8 cellular contexts compared by ENCODE assay signal in genomic region chr1:2194319-2194897, GRCh38. TPM values are rescaled to one million over a fixed set of nuclear protein-coding genes. Genes with fewer than 3 reads are reported as not detected.
DNase-seq lines count a peak whose midpoint lies in the region; ATAC-seq, FAIRE-seq and TF ChIP-seq lines count a peak whose summit lies in the region.

TSS of gene FAAP20 (minus strand) at chr1:2194772. CDS start at chr1:2194749, 23 bp downstream.

- H2BK120ac ChIP-seq in neuronal stem cell (ENCODE audit: low read depth, low read length), result peak within 1 kb of the TSS; percentile 76

- peak within 1 kb of the TSS; percentile 98 for H3K4ac ChIP-seq in neuronal stem cell (ENCODE audit: low read length)

- peaks cover 12% of the 10 kb centered on the region for H3K79me1 ChIP-seq in neuronal stem cell (ENCODE audit: low read depth, low read length)

- H2AK5ac ChIP-seq in neuronal stem cell (ENCODE audit: low read depth, low read length), result peak within 1 kb of the TSS; percentile 100

- H3K27me3 ChIP-seq in neuronal stem cell (ENCODE audit: control insufficient read depth in 3 of 3, insufficient read depth in 3 of 3, low read depth in 1 of 3, low read length in 3 of 3), result peaks cover 0 to 3% (median 0%) of the 10 kb centered on the region in 3 experiments
- no peaks in the 10 kb centered on the region for H3K27me3 ChIP-seq in tibial nerve

- peak within 1 kb of the TSS; percentile 98 for H2BK12ac ChIP-seq in neuronal stem cell (ENCODE audit: low read length)

- H3K27ac ChIP-seq in neuronal stem cell (replicated peaks; ENCODE audit: low read length), result peak within 1 kb of the TSS; percentile 67
- H3K27ac ChIP-seq in tibial nerve, result peak within 1 kb of the TSS; percentile 87 to 99 (median 91)

- peak within 1 kb of the TSS; percentile 93 for H3K4me2 ChIP-seq in neuronal stem cell (ENCODE audit: insufficient read depth, low read length, poor library complexity, severe bottlenecking)

- ATAC-seq in GM18520 (IDR thresholded peaks at IDR 0.05; ENCODE audit: unreplicated experiment) (peak; percentile 39), HG02973 (IDR thresholded peaks at IDR 0.05; ENCODE audit: unreplicated experiment) (peak; percentile 31)

- peak within 1 kb of the TSS; percentile 97 for H2AFZ ChIP-seq in neuronal stem cell (ENCODE audit: low read length)

- peak within 1 kb of the TSS; percentile 90 for H3K14ac ChIP-seq in neuronal stem cell (ENCODE audit: low read length)

- no peak for FAIRE-seq in frontal cortex (lab: Jason Lieb, UNC)

- DNase-seq in AG20443 (ENCODE audit: low spot score), result peak; percentile 86
- peak; percentile 76 for DNase-seq in NCI-H69 (lab: John Stamatoyannopoulos, UW)
- DNase-seq in activated gamma-delta T cell treated with anti-CD3 and anti-CD28 coated beads, Interleukin-2, amount 50 U/mL, for 16 hours (ENCODE audit: low read depth), result peak; percentile 48
- DNase-seq in frontal cortex (ENCODE audit: low spot score in 2 of 2), result peak; percentile 85 to 88
- DNase-seq in neuronal stem cell (ENCODE audit: low spot score), result no peak
- no peak for DNase-seq in tibial nerve (ENCODE audit: low spot score in 2 of 2)

- no CpG with 5 or more reads among the region's 63 CpGs for WGBS in neuronal stem cell (ENCODE audit: extremely low coverage in 2 of 2, insufficient read length in 2 of 2, insufficient replicate concordance in 1 of 2), 2 donors
- WGBS in tibial nerve, 2 donors, result 4 to 7% methylated on average over 17 to 33 of the region's 63 CpGs

- H3K4me3 ChIP-seq in neuronal stem cell (ENCODE audit: low read length in 2 of 2), result peak within 1 kb of the TSS; percentile 57 to 78
- H3K4me3 ChIP-seq in tibial nerve, result peak within 1 kb of the TSS; percentile 46 to 87 (median 57)

- peak within 1 kb of the TSS; percentile 95 for H3K18ac ChIP-seq in neuronal stem cell (ENCODE audit: low read length)

- H4K8ac ChIP-seq in neuronal stem cell (ENCODE audit: low read depth, low read length), result peak within 1 kb of the TSS; percentile 65

- H3K36me3 ChIP-seq in neuronal stem cell (replicated peaks in 1 of 2; ENCODE audit: control insufficient read depth in 2 of 2, insufficient read depth in 2 of 2, low read length in 2 of 2) (peaks cover 4 to 20% of the 10 kb centered on the region in 2 donors), tibial nerve (no peaks in the 10 kb centered on the region)

- TF ChIP-seq CTCF in tibial nerve (IDR thresholded peaks at IDR 0.05), result no peak

- H3K4me1 ChIP-seq in neuronal stem cell (ENCODE audit: control insufficient read depth in 2 of 2, insufficient read depth in 1 of 2, low read depth in 1 of 2, low read length in 2 of 2) (peaks cover 25 to 34% of the 10 kb centered on the region in 2 donors), tibial nerve (peaks cover 0 to 71% (median 54%) of the 10 kb centered on the region in 4 donors)

- H2BK15ac ChIP-seq in neuronal stem cell (ENCODE audit: low read length), result peak within 1 kb of the TSS; percentile 100

- no peaks in the 10 kb centered on the region for H3K9me3 ChIP-seq in neuronal stem cell (replicated peaks in 1 of 2; ENCODE audit: control insufficient read depth in 2 of 2, insufficient read depth in 1 of 2, low read depth in 1 of 2, low read length in 2 of 2)
- no peaks in the 10 kb centered on the region for H3K9me3 ChIP-seq in tibial nerve

- H3K9ac ChIP-seq in neuronal stem cell (ENCODE audit: low read depth, low read length, poor library complexity), result peak within 1 kb of the TSS; percentile 90

- H4K91ac ChIP-seq in neuronal stem cell (ENCODE audit: low read depth, low read length, poor library complexity), result no peak within 1 kb of the TSS

- H3K23ac ChIP-seq in neuronal stem cell (ENCODE audit: low read depth, low read length, poor library complexity), result peak within 1 kb of the TSS; percentile 98

- no peak for TF ChIP-seq EP300 in tibial nerve (IDR thresholded peaks at IDR 0.05)

- peak within 1 kb of the TSS; percentile 96 for H2BK5ac ChIP-seq in neuronal stem cell (ENCODE audit: low read length)

- peak in 1 of 2 donors; percentile 52 for TF ChIP-seq POLR2A in tibial nerve (IDR thresholded peaks at IDR 0.05)

RNA-seq across cellular contexts. Expression of gene FAAP20, which starts in this region (rescaled TPM):
- total RNA-seq in frontal cortex (19.2 TPM), tibial nerve (10 to 100 TPM; 32.8 to 60.9 (median 47.3) TPM)
- 108 TPM for polyA plus RNA-seq in neuronal stem cell (2013, experiment 1 of 2)
- polyA plus RNA-seq in neuronal stem cell (2013, experiment 2 of 2), result 108 TPM

Comparison
In these comparisons a context has a peak if more than half of its experiments do, and no peak if none do; other contexts are left out.
1. DNase-seq: peak in AG20443 (single experiment), NCI-H69 (single experiment), activated gamma-delta T cell treated with anti-CD3 and anti-CD28 coated beads, Interleukin-2, amount 50 U/mL, for 16 hours (single experiment) and frontal cortex (2 of 2); none in neuronal stem cell (single experiment) and tibial nerve (0 of 2).